Comparison of ENCODE assay signal across 8 cellular contexts in the genomic region with DNA sequence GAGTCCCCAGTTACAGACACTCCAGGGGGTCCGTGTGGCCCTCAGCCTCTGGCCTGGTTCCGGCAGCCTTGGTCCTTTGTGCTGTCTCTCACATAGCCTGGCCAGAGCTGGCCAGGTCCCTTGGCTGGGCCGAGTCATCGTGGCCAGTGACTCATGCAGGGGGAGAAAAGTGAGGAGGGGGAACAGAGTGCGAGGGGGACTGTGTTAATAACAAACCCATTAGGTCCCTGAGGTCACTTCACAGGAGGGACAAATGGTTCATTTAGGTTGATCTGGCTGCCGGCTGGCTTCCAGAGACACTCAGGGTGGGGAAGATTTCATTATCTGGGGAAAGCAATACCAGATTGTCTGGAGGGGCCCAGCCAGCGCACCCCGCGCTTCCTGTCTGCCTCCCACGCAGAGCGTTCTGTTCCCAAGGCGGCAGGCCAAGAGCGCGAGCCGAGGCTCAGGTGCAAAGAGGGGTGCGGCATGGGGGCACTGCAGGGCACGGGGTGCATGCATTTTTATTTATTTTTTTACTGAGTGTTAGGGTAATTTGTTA.
DNase-seq lines count a peak whose midpoint lies in the region; ATAC-seq and TF ChIP-seq lines count a peak whose summit lies in the region.

No MANE protein-coding gene starts in this region.

- peak overlapping the region; percentile 4 to 78 (median 63) for H3K27ac Mint-ChIP-seq in brain

- no peak for TF ChIP-seq CTCF in brain (conservative IDR thresholded peaks at IDR 0.05)

- H3K4me1 Mint-ChIP-seq in brain: peaks cover 51% of the 10 kb centered on the region

- peak overlapping the region in 2 of 5 experiments; percentile 60 to 63 for H3K4me3 Mint-ChIP-seq in brain

- peak; percentile 40 for DNase-seq in activated T-cell treated with anti-CD3 and anti-CD28 coated beads for 1 hour (ENCODE audit: low read depth)
- no peak for DNase-seq in activated T-cell treated with anti-CD3 and anti-CD28 coated beads for 4 hours
- DNase-seq in lung microvascular endothelial cell (ENCODE audit: low read depth in 2 of 2): peak; percentile 45 to 51
- DNase-seq in ureter (ENCODE audit: low spot score): peak; percentile 45
- DNase-seq in GF-D8 (lab: John Stamatoyannopoulos, UW): no peak
- no peak for DNase-seq in globus pallidus (ENCODE audit: low spot score)

- no peaks in the 10 kb centered on the region for H3K36me3 Mint-ChIP-seq in brain

- no peak for ATAC-seq in HG03521 (IDR thresholded peaks at IDR 0.05; ENCODE audit: unreplicated experiment)

- H3K27me3 Mint-ChIP-seq in brain: peaks cover 13% of the 10 kb centered on the region

- peaks cover 0 to 10% (median 0%) of the 10 kb centered on the region in 5 experiments for H3K9me3 Mint-ChIP-seq in brain

Comparison
In these comparisons a context has a peak if more than half of its experiments do, and no peak if none do; other contexts are left out.
1. DNase-seq: peak in activated T-cell treated with anti-CD3 and anti-CD28 coated beads for 1 hour (single experiment), lung microvascular endothelial cell (2 of 2) and ureter (single experiment); none in activated T-cell treated with anti-CD3 and anti-CD28 coated beads for 4 hours (single experiment), GF-D8 (single experiment) and globus pallidus (single experiment).